In the genomic region with DNA sequence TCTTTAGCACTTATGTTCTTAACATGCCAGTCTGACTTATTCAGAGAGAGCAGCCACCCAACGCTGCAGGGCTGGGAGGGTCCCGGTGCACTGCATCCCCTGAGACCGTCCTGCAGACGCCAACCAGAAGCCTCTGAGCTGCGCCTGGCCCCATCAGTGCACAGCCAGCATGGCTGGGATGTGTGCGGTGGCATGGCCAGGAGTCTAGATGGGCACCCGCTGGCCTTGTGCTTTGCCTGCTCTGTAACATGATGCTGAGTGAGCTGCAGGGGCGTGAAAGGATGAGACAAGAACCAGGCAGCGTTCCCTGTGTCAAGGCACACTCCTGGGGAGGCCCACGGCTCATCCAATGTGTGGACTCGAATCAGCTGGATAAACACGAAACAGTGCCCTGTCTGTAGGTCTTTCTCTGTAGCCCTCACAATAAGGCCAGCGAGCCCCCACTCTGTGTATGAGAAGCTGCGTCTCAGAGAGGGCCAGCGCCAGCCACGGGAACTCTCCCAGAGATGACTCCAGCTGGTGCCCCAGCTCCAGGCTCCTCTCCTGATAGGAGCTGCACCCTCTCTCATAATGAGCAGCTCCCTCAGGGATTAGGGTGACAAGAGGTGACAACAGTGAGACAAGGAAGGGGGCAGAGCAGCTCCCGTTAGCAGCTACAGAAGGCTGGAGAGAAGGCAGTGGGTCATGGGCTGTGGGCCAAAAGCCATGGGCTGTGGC, we compare ENCODE assay signal across 13 cellular contexts.
DNase-seq lines count a peak whose midpoint lies in the region; ATAC-seq, FAIRE-seq and TF ChIP-seq lines count a peak whose summit lies in the region.
"Had no signal": no experiment of that assay in that cellular context is flagged by ENCODE, and none has a peak within 500 bp of the region (broad histone marks: within the 10 kb centered on the region; RNA-seq: fewer than 3 reads in every experiment).

No MANE protein-coding gene starts in this region.

- TF ChIP-seq POLR2A in esophagus squamous epithelium (IDR thresholded peaks at IDR 0.05): no peak

- intact Hi-C loops in ascending aorta (cut with DNase I): loop anchor here (5.0 kb wide), 3 partner anchors 37 to 332 kb away; partner anchors contain the start of gene TNS3
- intact Hi-C loops in left lung (cut with DNase I): no loop called here
- intact Hi-C loops in esophagus squamous epithelium (cut with DNase I): no loop called here

- no peak for TF ChIP-seq CTCF in ascending aorta (IDR thresholded peaks at IDR 0.05)
- no peak for TF ChIP-seq CTCF in left lung (IDR thresholded peaks at IDR 0.05)
- no peak for TF ChIP-seq CTCF in esophagus squamous epithelium (IDR thresholded peaks at IDR 0.05)

- H3K4me2 ChIP-seq in skeletal muscle satellite cell (ENCODE audit: low read length): peak overlapping the region; percentile 47

- H3K9me3 ChIP-seq in ascending aorta (no peaks in the 10 kb centered on the region), left lung (no peaks in the 10 kb centered on the region), skeletal muscle satellite cell (replicated peaks; ENCODE audit: low read length) (no peaks in the 10 kb centered on the region), esophagus squamous epithelium (no peaks in the 10 kb centered on the region)

- ATAC-seq in left lung (peak; percentile 12), HG03520 (IDR thresholded peaks at IDR 0.05; ENCODE audit: unreplicated experiment) (no peak)

- DNase-seq in DMS153 treated with DMSO at 0.1 percent for 48 hours (lab: John Stamatoyannopoulos, UW; ENCODE audit: unreplicated experiment): peak; percentile 53
- no peak for DNase-seq in ascending aorta (ENCODE audit: low spot score in 2 of 2)
- DNase-seq in left lung: peak in 1 of 2 donors; percentile 31
- DNase-seq in esophagus squamous epithelium (lab: John Stamatoyannopoulos, UW): no peak
- DNase-seq in 8988T: no peak
- DNase-seq in GM19239 (ENCODE audit: insufficient read length, low spot score): no peak
- DNase-seq: C1 segment of cervical spinal cord, foreskin melanocyte, GF-D8 had no signal

- H3K27me3 ChIP-seq in ascending aorta: no peaks in the 10 kb centered on the region
- no peaks in the 10 kb centered on the region for H3K27me3 ChIP-seq in left lung
- no peaks in the 10 kb centered on the region for H3K27me3 ChIP-seq in skeletal muscle satellite cell (ENCODE audit: control insufficient read depth, insufficient read depth, low read length)
- H3K27me3 ChIP-seq in esophagus squamous epithelium: no peaks in the 10 kb centered on the region

- H3K27ac ChIP-seq in ascending aorta (peak overlapping the region; percentile 13 to 49), left lung (no peak overlapping the region), esophagus squamous epithelium (no peak overlapping the region)
- H3K27ac ChIP-seq: HL-60 had no signal

- H3K4me3 ChIP-seq in ascending aorta (no peak overlapping the region), left lung (no peak overlapping the region), skeletal muscle satellite cell (ENCODE audit: low read length) (no peak overlapping the region), esophagus squamous epithelium (no peak overlapping the region)

- H3K36me3 ChIP-seq in ascending aorta (no peaks in the 10 kb centered on the region), left lung (no peaks in the 10 kb centered on the region), skeletal muscle satellite cell (ENCODE audit: insufficient read depth, low read length) (peaks cover 4% of the 10 kb centered on the region), esophagus squamous epithelium (no peaks in the 10 kb centered on the region)

- peaks cover 16 to 52% of the 10 kb centered on the region in 2 donors for H3K4me1 ChIP-seq in ascending aorta
- H3K4me1 ChIP-seq in left lung: peaks cover 29 to 54% of the 10 kb centered on the region in 2 donors
- H3K4me1 ChIP-seq in skeletal muscle satellite cell (ENCODE audit: control insufficient read depth, insufficient read depth, low read length): peaks cover 50% of the 10 kb centered on the region
- H3K4me1 ChIP-seq in esophagus squamous epithelium: peaks cover 3 to 33% (median 15%) of the 10 kb centered on the region in 3 donors

- peak overlapping the region; percentile 66 for H3K9ac ChIP-seq in skeletal muscle satellite cell (ENCODE audit: low read depth, low read length)

- no CpG with 5 or more reads among the region's 17 CpGs for WGBS in esophagus squamous epithelium, 2 donors

- no peak for FAIRE-seq in GM19239 (lab: Jason Lieb, UNC)
- FAIRE-seq: keratinocyte had no signal

Comparison
In these comparisons a context has a peak if more than half of its experiments do, and no peak if none do; other contexts are left out.
1. H3K27ac ChIP-seq: peak in ascending aorta (2 of 2); none in left lung (0 of 2) and esophagus squamous epithelium (0 of 4).